11 cellular contexts compared by ENCODE assay signal in genomic region chr7:132249591-132249971, GRCh38.
DNase-seq lines count a peak whose midpoint lies in the region; ATAC-seq, FAIRE-seq and TF ChIP-seq lines count a peak whose summit lies in the region.
"Had no signal": no experiment of that assay in that cellular context is flagged by ENCODE, and none has a peak within 500 bp of the region (broad histone marks: within the 10 kb centered on the region; RNA-seq: fewer than 3 reads in every experiment).

No MANE protein-coding gene starts in this region.

- H3K79me2 ChIP-seq in neural progenitor cell (ENCODE audit: low read depth): no peaks in the 10 kb centered on the region
- H3K79me2 ChIP-seq: parathyroid adenoma had no signal

- no peak overlapping the region for H3K4me3 ChIP-seq in NB4 (ENCODE audit: low read depth, low read length)
- no peak overlapping the region for H3K4me3 ChIP-seq in coronary artery
- H3K4me3 ChIP-seq in neural progenitor cell: no peak overlapping the region

- H3K36me3 ChIP-seq in neural progenitor cell: no peaks in the 10 kb centered on the region

- H3K9ac ChIP-seq in neural progenitor cell: no peak overlapping the region
- H3K9ac ChIP-seq: parathyroid adenoma had no signal

- H3K4me3 Mint-ChIP-seq in neural progenitor cell: no peak overlapping the region

- H4K20me1 ChIP-seq in neural progenitor cell (ENCODE audit: low read depth): no peaks in the 10 kb centered on the region

- no peak for FAIRE-seq in GM12891 (lab: Jason Lieb, UNC)

- H3K36me3 Mint-ChIP-seq in neural progenitor cell: no peaks in the 10 kb centered on the region

- H3K9me3 Mint-ChIP-seq in neural progenitor cell: peaks cover 7% of the 10 kb centered on the region

- no peaks in the 10 kb centered on the region for H3K27me3 ChIP-seq in neural progenitor cell

- no peak overlapping the region for H3K27ac Mint-ChIP-seq in neural progenitor cell

- peak; percentile 32 for DNase-seq in ELR (ENCODE audit: low read depth)
- peak; percentile 25 for DNase-seq in NB4 (ENCODE audit: low read depth)
- DNase-seq in coronary artery (ENCODE audit: low spot score): peak; percentile 52
- DNase-seq in neural progenitor cell (ENCODE audit: low spot score): peak; percentile 69
- DNase-seq in stimulated activated CD4-positive, alpha-beta T cell treated with anti-CD3 and anti-CD28 coated beads, Interleukin-4, amount 100 ng/mL, for 1 hour: no peak
- DNase-seq in activated effector memory CD4-positive, alpha-beta T cell treated with Interleukin-2 at 50 U/mL for 16 hours: no peak
- no peak for DNase-seq in GM12891 (ENCODE audit: insufficient read length, low spot score)
- DNase-seq: NCI-H526 treated with DMSO at 0.1 percent for 48 hours; stimulated activated naive CD8-positive, alpha-beta T cell treated with anti-CD3 and anti-CD28 coated beads, Interleukin-15, Interleukin-2, amounts not matched to agents 100 U/mL and 50 U/mL, for 24 hours had no signal

- H3K27me3 Mint-ChIP-seq in neural progenitor cell (ENCODE audit: insufficient read depth, low read depth): peaks cover 3% of the 10 kb centered on the region

- H3F3A ChIP-seq in neural progenitor cell (ENCODE audit: low read depth): peaks cover 10% of the 10 kb centered on the region

- no peaks in the 10 kb centered on the region for H3K9me3 ChIP-seq in neural progenitor cell (ENCODE audit: low read depth)

- peaks cover 24% of the 10 kb centered on the region for H3K4me1 Mint-ChIP-seq in neural progenitor cell

- no peak overlapping the region for H3K4me2 ChIP-seq in neural progenitor cell

- TF ChIP-seq POLR2A in NB4 (IDR thresholded peaks at IDR 0.05; ENCODE audit: extremely low read depth, insufficient read length) (no peak), GM12891 (IDR thresholded peaks at IDR 0.05; ENCODE audit: low read depth, low read length) (no peak)

- TF ChIP-seq CTCF in NB4 (IDR thresholded peaks at IDR 0.05; ENCODE audit: low read depth, low read length): peak; percentile 37
- TF ChIP-seq CTCF in coronary artery (IDR thresholded peaks at IDR 0.05): no peak
- TF ChIP-seq CTCF in neural progenitor cell (IDR thresholded peaks at IDR 0.05): peak; percentile 64

- H2AFZ ChIP-seq in neural progenitor cell (replicated peaks): no peak overlapping the region
- H2AFZ ChIP-seq: parathyroid adenoma had no signal

- ATAC-seq in HG02759 (IDR thresholded peaks at IDR 0.05; ENCODE audit: unreplicated experiment): no peak
- ATAC-seq: stimulated activated naive CD8-positive, alpha-beta T cell treated with anti-CD3 and anti-CD28 coated beads, Interleukin-15, Interleukin-2, amounts not matched to agents 100 U/mL and 50 U/mL, for 24 hours had no signal

- H3K27ac ChIP-seq in coronary artery (no peak overlapping the region), neural progenitor cell (no peak overlapping the region)
- H3K27ac ChIP-seq: parathyroid adenoma had no signal

- H3K4me1 ChIP-seq in neural progenitor cell: peaks cover 28% of the 10 kb centered on the region
- H3K4me1 ChIP-seq: parathyroid adenoma had no signal

TF ChIP-seq in GM12891, 5 proteins besides CTCF, POLR2A, EP300 and RAD21:
- no peak for TF ChIP-seq POLR2AphosphoS5 (IDR thresholded peaks at IDR 0.05; ENCODE audit: low read depth, low read length)
- no peak for TF ChIP-seq POU2F2 (IDR thresholded peaks at IDR 0.05; ENCODE audit: low read depth, low read length)
- no peak for TF ChIP-seq SPI1 (IDR thresholded peaks at IDR 0.05; ENCODE audit: low read depth, low read length)
- TF ChIP-seq TAF1 (IDR thresholded peaks at IDR 0.05; ENCODE audit: low read depth, low read length): no peak
- TF ChIP-seq PAX5 (IDR thresholded peaks at IDR 0.05; ENCODE audit: insufficient read depth, low read length, severe bottlenecking): no peak

Comparison
In these comparisons a context has a peak if more than half of its experiments do, and no peak if none do; other contexts are left out.
1. DNase-seq: peak in ELR (single experiment), NB4 (single experiment), coronary artery (single experiment) and neural progenitor cell (single experiment); none in stimulated activated CD4-positive, alpha-beta T cell treated with anti-CD3 and anti-CD28 coated beads, Interleukin-4, amount 100 ng/mL, for 1 hour (single experiment), activated effector memory CD4-positive, alpha-beta T cell treated with Interleukin-2 at 50 U/mL for 16 hours (single experiment) and GM12891 (single experiment).